8 cellular contexts compared by ENCODE assay signal in the genomic region with DNA sequence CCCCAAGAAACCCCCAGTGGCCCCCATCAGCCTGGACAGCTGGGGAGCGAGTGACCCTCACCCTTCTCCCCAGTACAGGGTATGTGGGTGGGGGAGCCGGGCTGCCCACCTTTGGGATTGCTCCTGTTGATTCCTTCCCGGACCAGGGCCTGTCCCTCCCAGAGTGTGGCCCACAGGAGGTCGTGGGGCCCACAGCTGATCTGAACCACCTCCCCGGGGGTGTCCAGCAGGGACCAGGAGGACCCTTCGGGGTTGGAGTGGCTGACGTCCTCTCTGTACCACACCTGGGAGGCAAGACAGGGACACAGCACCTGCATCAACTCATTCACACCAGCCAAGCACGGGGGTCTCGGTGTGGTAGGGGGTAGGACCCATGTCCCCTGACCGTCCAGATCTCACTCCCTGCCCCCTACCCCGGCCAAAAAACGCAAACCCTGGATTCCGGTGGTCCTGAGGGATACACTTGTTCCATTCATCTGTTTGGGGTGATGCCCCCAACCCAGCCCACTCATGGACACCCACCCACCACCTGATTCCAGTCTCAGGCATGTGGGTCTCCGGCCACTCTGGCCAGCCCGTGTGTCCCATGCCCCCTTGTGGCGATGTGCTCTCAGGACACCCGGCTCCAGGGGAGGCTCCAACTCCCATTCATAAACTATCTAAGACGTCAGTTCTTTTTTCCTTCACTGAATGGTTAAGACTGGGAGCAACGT. TPM values are rescaled to one million over a fixed set of nuclear protein-coding genes. Genes with fewer than 3 reads are reported as not detected.
A peak's percentile ranks its signal among the peaks of the same experiment; 100 is the strongest.
DNase-seq lines count a peak whose midpoint lies in the region; ATAC-seq and TF ChIP-seq lines count a peak whose summit lies in the region.

No MANE protein-coding gene starts in this region.

- peak; percentile 64 for DNase-seq in activated CD8-positive, alpha-beta memory T cell treated with anti-CD3 and anti-CD28 coated beads for 24 hours
- DNase-seq in activated CD8-positive, alpha-beta memory T cell treated with anti-CD3 and anti-CD28 coated beads, Interleukin-2, amount 50 U/mL, for 4 hours = no peak
- DNase-seq in T-helper 17 cell = no peak
- peak; percentile 40 for DNase-seq in fibroblast of mammary gland (ENCODE audit: low read depth)
- DNase-seq in osteocyte (ENCODE audit: extremely low spot score, unreplicated experiment) = no peak
- no peak for DNase-seq in putamen (ENCODE audit: low spot score)

- no peaks in the 10 kb centered on the region for H3K9me3 Mint-ChIP-seq in osteocyte (ENCODE audit: unreplicated experiment)

- ATAC-seq in HG02885 (IDR thresholded peaks at IDR 0.05; ENCODE audit: poor library complexity, unreplicated experiment) = peak; percentile 57
- ATAC-seq in T-helper 17 cell = peak; percentile 48
- ATAC-seq in GM18519 (IDR thresholded peaks at IDR 0.05; ENCODE audit: low FRiP score, unreplicated experiment) = no peak

- H3K27me3 Mint-ChIP-seq in T-helper 17 cell = no peaks in the 10 kb centered on the region
- H3K27me3 Mint-ChIP-seq in osteocyte (ENCODE audit: unreplicated experiment) = no peaks in the 10 kb centered on the region

- H3K4me1 Mint-ChIP-seq in T-helper 17 cell (no peaks in the 10 kb centered on the region), osteocyte (ENCODE audit: unreplicated experiment) (peaks cover 8% of the 10 kb centered on the region)

- H3K36me3 Mint-ChIP-seq in T-helper 17 cell (ENCODE audit: low read depth) (no peaks in the 10 kb centered on the region), osteocyte (ENCODE audit: unreplicated experiment) (peaks cover 16% of the 10 kb centered on the region)

- H3K27ac Mint-ChIP-seq in T-helper 17 cell (no peak overlapping the region), osteocyte (ENCODE audit: unreplicated experiment) (no peak overlapping the region)

- H3K4me3 ChIP-seq in fibroblast of mammary gland (ENCODE audit: control insufficient read depth, low read depth, low read length) = no peak overlapping the region

- H3K4me3 Mint-ChIP-seq in T-helper 17 cell (no peak overlapping the region), osteocyte (ENCODE audit: unreplicated experiment) (no peak overlapping the region)

- H3K9me3 ChIP-seq in T-helper 17 cell (ENCODE audit: control insufficient read depth, low read length, poor library complexity, severe bottlenecking) = no peaks in the 10 kb centered on the region

- TF ChIP-seq CTCF in fibroblast of mammary gland (conservative IDR thresholded peaks at IDR 0.05; ENCODE audit: control insufficient read depth, insufficient read depth, low read depth, low read length) (peak; percentile 72), osteocyte (IDR thresholded peaks at IDR 0.05) (peak; percentile 77)

RNA-seq across cellular contexts. Expression of a gene that starts 10.9 kb away (rescaled TPM):
- total RNA-seq in T-helper 17 cell (100 to 1,000 TPM in 1 of 2 donors, 10 to 100 TPM in 1; 76.5 to 100 TPM), osteocyte (33.6 and 38.7 TPM in 2 replicates)

RNA-seq across cellular contexts. Expression of a gene that starts 29.9 kb away (rescaled TPM):
- total RNA-seq in T-helper 17 cell (not detected), osteocyte (not detected in 2 replicates)

RNA-seq across cellular contexts. Expression of a gene that starts 40.4 kb away (rescaled TPM):
- 10 to 100 TPM; 67.1 to 77.1 TPM for total RNA-seq in T-helper 17 cell
- 344 and 379 TPM in 2 replicates for total RNA-seq in osteocyte

Comparison
In these comparisons a context has a peak if more than half of its experiments do, and no peak if none do; other contexts are left out.
1. DNase-seq: peak in activated CD8-positive, alpha-beta memory T cell treated with anti-CD3 and anti-CD28 coated beads for 24 hours (single experiment) and fibroblast of mammary gland (single experiment); none in activated CD8-positive, alpha-beta memory T cell treated with anti-CD3 and anti-CD28 coated beads, Interleukin-2, amount 50 U/mL, for 4 hours (single experiment), T-helper 17 cell (0 of 3), osteocyte (single experiment) and putamen (single experiment).